In the genomic region with DNA sequence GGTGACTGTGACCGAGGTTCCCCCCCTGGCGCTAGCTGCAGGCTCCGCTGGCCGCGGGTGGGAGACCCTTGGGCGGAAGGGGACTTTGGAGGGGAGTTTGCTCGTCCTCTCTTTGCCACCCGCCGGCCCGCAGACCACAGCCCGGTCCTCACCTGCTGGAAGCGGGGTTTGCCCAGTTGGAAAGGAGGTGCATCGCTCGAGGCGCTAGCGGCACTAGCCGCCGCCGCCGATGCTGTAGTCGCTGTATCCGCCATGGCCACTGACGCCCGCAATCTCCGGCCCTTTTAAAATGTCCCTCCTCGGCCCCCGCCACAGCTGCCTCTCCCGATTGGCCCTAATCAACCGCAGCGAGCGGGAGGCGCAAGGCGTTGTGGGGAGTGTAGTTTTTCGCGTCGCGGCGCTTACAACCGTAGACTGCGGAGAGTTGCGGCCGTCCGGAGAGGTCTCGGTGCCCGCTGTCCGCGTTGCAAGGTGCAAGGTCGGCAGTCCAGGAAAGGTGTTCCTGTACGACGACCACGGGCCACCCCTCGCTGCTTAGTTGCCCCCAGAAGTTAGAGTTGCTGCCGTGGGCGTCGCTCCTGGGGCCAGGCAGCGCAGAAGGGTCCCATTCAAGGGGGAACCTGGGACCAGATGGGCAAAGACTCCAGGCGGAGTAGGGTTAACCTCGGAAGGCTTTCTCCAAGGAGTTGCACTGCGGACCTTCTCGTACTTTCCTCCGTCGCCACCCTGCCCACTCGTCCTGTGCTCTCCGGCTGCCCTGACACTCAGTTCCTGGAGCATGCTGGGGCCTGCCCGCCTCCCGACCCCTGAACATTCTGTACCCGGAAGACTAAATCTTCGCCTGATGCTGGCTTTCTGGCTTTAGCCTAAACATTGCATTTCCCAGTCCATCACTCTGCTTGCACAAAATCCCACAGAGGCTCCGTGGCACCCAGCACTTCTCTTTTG, we compare ENCODE assay signal across 1 cellular context.
TF ChIP-seq lines count a peak whose summit lies in the region.

A gene with protein sequence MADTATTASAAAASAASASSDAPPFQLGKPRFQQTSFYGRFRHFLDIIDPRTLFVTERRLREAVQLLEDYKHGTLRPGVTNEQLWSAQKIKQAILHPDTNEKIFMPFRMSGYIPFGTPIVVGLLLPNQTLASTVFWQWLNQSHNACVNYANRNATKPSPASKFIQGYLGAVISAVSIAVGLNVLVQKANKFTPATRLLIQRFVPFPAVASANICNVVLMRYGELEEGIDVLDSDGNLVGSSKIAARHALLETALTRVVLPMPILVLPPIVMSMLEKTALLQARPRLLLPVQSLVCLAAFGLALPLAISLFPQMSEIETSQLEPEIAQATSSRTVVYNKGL (minus strand): TSS at position 261 of the 948 bp plus-strand sequence. CDS start 7 bp downstream, at position 254.

TF ChIP-seq in K562, 482 proteins besides CTCF, POLR2A, EP300 and RAD21 (continued from another document and continues in another):
- TF ChIP-seq BCLAF1 (IDR thresholded peaks at IDR 0.05; ENCODE audit: borderline replicate concordance in 1 of 2, control insufficient read depth in 1 of 2, low read depth in 2 of 2, low read length in 1 of 2) (0 out of 4 replicates have a peak, but pooled peaks of 1 of the 2 experiments have one; percentile 23), SAFB (IDR thresholded peaks at IDR 0.05; ENCODE audit: borderline replicate concordance, low read depth, low read length) (no peak), ZNF140 (CRISPR knock-in tag; IDR thresholded peaks at IDR 0.05) (no peak), ZNF3 (CRISPR knock-in tag; IDR thresholded peaks at IDR 0.05) (no peak), DNMT1 (IDR thresholded peaks at IDR 0.05) (no peak), MYBL2 (IDR thresholded peaks at IDR 0.05; ENCODE audit: low read depth) (no peak), MYBL2 (CRISPR knock-in tag; IDR thresholded peaks at IDR 0.05; ENCODE audit: borderline replicate concordance) (no peak), NFRKB (IDR thresholded peaks at IDR 0.05; ENCODE audit: low read depth) (peak; percentile 91), KLF1 (tag; IDR thresholded peaks at IDR 0.05) (no peak), XRCC3 (IDR thresholded peaks at IDR 0.05) (no peak), MYNN (IDR thresholded peaks at IDR 0.05) (no peak), MYNN (CRISPR knock-in tag; IDR thresholded peaks at IDR 0.05) (no peak), TFAM (CRISPR knock-in tag; conservative IDR thresholded peaks at IDR 0.05) (no peak), SREBF2 (CRISPR knock-in tag; IDR thresholded peaks at IDR 0.05) (no peak), BCOR (IDR thresholded peaks at IDR 0.05) (peak; percentile 57; the same call in 1 of the 2 replicates), SAP30 (IDR thresholded peaks at IDR 0.05; ENCODE audit: borderline replicate concordance, insufficient read depth, low read depth, low read length, poor library complexity, severe bottlenecking) (peak; percentile 71), ZKSCAN1 (IDR thresholded peaks at IDR 0.05; ENCODE audit: low read depth, low read length) (no peak), EZH2 (IDR thresholded peaks at IDR 0.05; ENCODE audit: borderline replicate concordance, low read depth, low read length) (no peak), BACH1 (tag; IDR thresholded peaks at IDR 0.05) (no peak), ZKSCAN8 (CRISPR knock-in tag; IDR thresholded peaks at IDR 0.05) (no peak), TCF15 (CRISPR knock-in tag; IDR thresholded peaks at IDR 0.05) (no peak), GATAD2B (IDR thresholded peaks at IDR 0.05; ENCODE audit: borderline replicate concordance) (no peak), CBX5 (IDR thresholded peaks at IDR 0.05; ENCODE audit: borderline replicate concordance, low read depth) (no peak), ZNF232 (CRISPR knock-in tag; IDR thresholded peaks at IDR 0.05) (no peak), ESRRB (CRISPR knock-in tag; IDR thresholded peaks at IDR 0.05; ENCODE audit: borderline replicate concordance) (no peak), ZNF316 (IDR thresholded peaks at IDR 0.05) (no peak), POLR2B (IDR thresholded peaks at IDR 0.05; ENCODE audit: low read depth, partially characterized antibody) (peak; percentile 84), RBBP5 (IDR thresholded peaks at IDR 0.05; ENCODE audit: borderline replicate concordance, insufficient read depth, low read length, poor library complexity, severe bottlenecking) (no peak), GTF2B (IDR thresholded peaks at IDR 0.05; ENCODE audit: extremely low read depth, insufficient read length) (peak; percentile 46), ZBTB5 (IDR thresholded peaks at IDR 0.05) (no peak), PHF20 (IDR thresholded peaks at IDR 0.05; ENCODE audit: partially characterized antibody) (peak; percentile 65), HDAC6 (IDR thresholded peaks at IDR 0.05; ENCODE audit: low read depth, low read length) (no peak), LEF1 (IDR thresholded peaks at IDR 0.05) (no peak), MEIS2 (IDR thresholded peaks at IDR 0.05; ENCODE audit: partially characterized antibody) (no peak), ZNF584 (CRISPR knock-in tag; IDR thresholded peaks at IDR 0.05; ENCODE audit: low read depth) (no peak), MCM3 (IDR thresholded peaks at IDR 0.05) (no peak), TEAD4 (IDR thresholded peaks at IDR 0.05; ENCODE audit: low read length) (no peak), TEAD4 (CRISPR knock-in tag; IDR thresholded peaks at IDR 0.05; ENCODE audit: borderline replicate concordance) (no peak)
- TF ChIP-seq, protein P1, sequence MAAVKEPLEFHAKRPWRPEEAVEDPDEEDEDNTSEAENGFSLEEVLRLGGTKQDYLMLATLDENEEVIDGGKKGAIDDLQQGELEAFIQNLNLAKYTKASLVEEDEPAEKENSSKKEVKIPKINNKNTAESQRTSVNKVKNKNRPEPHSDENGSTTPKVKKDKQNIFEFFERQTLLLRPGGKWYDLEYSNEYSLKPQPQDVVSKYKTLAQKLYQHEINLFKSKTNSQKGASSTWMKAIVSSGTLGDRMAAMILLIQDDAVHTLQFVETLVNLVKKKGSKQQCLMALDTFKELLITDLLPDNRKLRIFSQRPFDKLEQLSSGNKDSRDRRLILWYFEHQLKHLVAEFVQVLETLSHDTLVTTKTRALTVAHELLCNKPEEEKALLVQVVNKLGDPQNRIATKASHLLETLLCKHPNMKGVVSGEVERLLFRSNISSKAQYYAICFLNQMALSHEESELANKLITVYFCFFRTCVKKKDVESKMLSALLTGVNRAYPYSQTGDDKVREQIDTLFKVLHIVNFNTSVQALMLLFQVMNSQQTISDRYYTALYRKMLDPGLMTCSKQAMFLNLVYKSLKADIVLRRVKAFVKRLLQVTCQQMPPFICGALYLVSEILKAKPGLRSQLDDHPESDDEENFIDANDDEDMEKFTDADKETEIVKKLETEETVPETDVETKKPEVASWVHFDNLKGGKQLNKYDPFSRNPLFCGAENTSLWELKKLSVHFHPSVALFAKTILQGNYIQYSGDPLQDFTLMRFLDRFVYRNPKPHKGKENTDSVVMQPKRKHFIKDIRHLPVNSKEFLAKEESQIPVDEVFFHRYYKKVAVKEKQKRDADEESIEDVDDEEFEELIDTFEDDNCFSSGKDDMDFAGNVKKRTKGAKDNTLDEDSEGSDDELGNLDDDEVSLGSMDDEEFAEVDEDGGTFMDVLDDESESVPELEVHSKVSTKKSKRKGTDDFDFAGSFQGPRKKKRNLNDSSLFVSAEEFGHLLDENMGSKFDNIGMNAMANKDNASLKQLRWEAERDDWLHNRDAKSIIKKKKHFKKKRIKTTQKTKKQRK (IDR thresholded peaks at IDR 0.05; ENCODE audit: borderline replicate concordance, low read depth, low read length) = no peak
- TF ChIP-seq, protein P2, sequence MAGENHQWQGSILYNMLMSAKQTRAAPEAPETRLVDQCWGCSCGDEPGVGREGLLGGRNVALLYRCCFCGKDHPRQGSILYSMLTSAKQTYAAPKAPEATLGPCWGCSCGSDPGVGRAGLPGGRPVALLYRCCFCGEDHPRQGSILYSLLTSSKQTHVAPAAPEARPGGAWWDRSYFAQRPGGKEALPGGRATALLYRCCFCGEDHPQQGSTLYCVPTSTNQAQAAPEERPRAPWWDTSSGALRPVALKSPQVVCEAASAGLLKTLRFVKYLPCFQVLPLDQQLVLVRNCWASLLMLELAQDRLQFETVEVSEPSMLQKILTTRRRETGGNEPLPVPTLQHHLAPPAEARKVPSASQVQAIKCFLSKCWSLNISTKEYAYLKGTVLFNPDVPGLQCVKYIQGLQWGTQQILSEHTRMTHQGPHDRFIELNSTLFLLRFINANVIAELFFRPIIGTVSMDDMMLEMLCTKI (IDR thresholded peaks at IDR 0.05; ENCODE audit: partially characterized antibody) = no peak
- TF ChIP-seq, protein P3, sequence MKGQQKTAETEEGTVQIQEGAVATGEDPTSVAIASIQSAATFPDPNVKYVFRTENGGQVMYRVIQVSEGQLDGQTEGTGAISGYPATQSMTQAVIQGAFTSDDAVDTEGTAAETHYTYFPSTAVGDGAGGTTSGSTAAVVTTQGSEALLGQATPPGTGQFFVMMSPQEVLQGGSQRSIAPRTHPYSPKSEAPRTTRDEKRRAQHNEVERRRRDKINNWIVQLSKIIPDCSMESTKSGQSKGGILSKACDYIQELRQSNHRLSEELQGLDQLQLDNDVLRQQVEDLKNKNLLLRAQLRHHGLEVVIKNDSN (CRISPR knock-in tag; IDR thresholded peaks at IDR 0.05) = no peak
- TF ChIP-seq, protein P4, sequence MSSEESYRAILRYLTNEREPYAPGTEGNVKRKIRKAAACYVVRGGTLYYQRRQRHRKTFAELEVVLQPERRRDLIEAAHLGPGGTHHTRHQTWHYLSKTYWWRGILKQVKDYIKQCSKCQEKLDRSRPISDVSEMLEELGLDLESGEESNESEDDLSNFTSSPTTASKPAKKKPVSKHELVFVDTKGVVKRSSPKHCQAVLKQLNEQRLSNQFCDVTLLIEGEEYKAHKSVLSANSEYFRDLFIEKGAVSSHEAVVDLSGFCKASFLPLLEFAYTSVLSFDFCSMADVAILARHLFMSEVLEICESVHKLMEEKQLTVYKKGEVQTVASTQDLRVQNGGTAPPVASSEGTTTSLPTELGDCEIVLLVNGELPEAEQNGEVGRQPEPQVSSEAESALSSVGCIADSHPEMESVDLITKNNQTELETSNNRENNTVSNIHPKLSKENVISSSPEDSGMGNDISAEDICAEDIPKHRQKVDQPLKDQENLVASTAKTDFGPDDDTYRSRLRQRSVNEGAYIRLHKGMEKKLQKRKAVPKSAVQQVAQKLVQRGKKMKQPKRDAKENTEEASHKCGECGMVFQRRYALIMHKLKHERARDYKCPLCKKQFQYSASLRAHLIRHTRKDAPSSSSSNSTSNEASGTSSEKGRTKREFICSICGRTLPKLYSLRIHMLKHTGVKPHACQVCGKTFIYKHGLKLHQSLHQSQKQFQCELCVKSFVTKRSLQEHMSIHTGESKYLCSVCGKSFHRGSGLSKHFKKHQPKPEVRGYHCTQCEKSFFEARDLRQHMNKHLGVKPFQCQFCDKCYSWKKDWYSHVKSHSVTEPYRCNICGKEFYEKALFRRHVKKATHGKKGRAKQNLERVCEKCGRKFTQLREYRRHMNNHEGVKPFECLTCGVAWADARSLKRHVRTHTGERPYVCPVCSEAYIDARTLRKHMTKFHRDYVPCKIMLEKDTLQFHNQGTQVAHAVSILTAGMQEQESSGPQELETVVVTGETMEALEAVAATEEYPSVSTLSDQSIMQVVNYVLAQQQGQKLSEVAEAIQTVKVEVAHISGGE (CRISPR knock-in tag; IDR thresholded peaks at IDR 0.05) = no peak; a peak in 1 of 6 replicates
